Comparison of ENCODE assay signal across 8 cellular contexts in the genomic region with DNA sequence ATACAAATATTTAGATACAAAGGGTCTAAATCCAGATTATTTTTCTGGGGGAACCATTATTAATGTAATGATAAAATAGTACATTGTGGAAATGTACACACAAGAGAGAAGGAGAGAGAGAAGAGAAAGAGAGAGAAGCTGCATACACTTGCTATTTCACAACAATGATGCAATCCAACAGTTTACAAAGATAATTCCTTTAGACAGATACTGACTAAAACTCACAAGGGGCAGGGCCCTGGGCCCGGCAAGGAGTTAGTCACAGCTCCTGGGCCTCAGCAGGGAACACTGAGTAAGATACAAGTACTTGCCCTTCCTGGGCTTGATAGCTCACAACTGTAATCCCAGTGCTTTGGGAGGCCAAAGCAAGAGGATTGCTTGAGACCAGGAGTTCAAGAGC. TPM values are rescaled to one million over a fixed set of nuclear protein-coding genes. Genes with fewer than 3 reads are reported as not detected.
DNase-seq lines count a peak whose midpoint lies in the region; ATAC-seq, FAIRE-seq and TF ChIP-seq lines count a peak whose summit lies in the region.
"Not testable (repeated sequence)": the region's sequence is repeated elsewhere in the genome, so short reads cannot be mapped to it uniquely, and the experiment has no call there.

No MANE protein-coding gene starts in this region.

- intact Hi-C loops in A673 (cut with micrococcal nuclease; ENCODE audit: unreplicated experiment), result loop anchor here (5.0 kb wide), 1 partner anchor 202 kb away; no protein-coding TSS in a partner anchor
- intact Hi-C loops in K562 (cut with micrococcal nuclease); sciatic nerve (cut with DNase I): not testable (repeated sequence)

- H3K9me1 ChIP-seq in K562 (ENCODE audit: control insufficient read depth, insufficient read depth, low read length), result not testable (repeated sequence)

- not testable (repeated sequence) for H3K4me2 ChIP-seq in K562 (ENCODE audit: insufficient read depth, low read length)

- in situ Hi-C loops in K562 (cut with MboI), result not testable (repeated sequence)

- H3K9ac ChIP-seq in K562 (ENCODE audit: insufficient read depth in 1 of 2, low read depth in 2 of 2, low read length in 2 of 2), result not testable (repeated sequence)

- FAIRE-seq in K562 (lab: Jason Lieb, UNC), result not testable (repeated sequence)

- ATAC-seq in K562, result peak; percentile 88
- peak; percentile 73 for ATAC-seq in sciatic nerve

- H4K20me1 ChIP-seq in K562 (replicated peaks; ENCODE audit: control insufficient read depth, insufficient read depth, low read length), result not testable (repeated sequence)

- H3K36me3 ChIP-seq in A673 (ENCODE audit: insufficient read depth, low read length, poor library complexity, severe bottlenecking); K562 (ENCODE audit: control insufficient read depth, insufficient read depth, low read length); kidney epithelial cell (ENCODE audit: control insufficient read depth, insufficient read depth, low read length): not testable (repeated sequence)

- peak; percentile 44; the same call in 1 of the 2 replicates for TF ChIP-seq EP300 in K562 (IDR thresholded peaks at IDR 0.05; ENCODE audit: low read length)

- TF ChIP-seq POLR2A in K562 (conservative IDR thresholded peaks at IDR 0.05), result not testable (repeated sequence)

- CTCF ChIA-PET in A673 (lab: Charles Lee); K562 (lab: Yijun Ruan, JAX; ENCODE audit: low intra/inter-chr PET ratio): not testable (repeated sequence)

- not testable (repeated sequence) for H3K4me1 ChIP-seq in A673 (ENCODE audit: insufficient read depth, low read length, poor library complexity, severe bottlenecking); K562 (replicated peaks in 1 of 2; ENCODE audit: control insufficient read depth in 2 of 2, insufficient read depth in 2 of 2, low read length in 2 of 2)

- TF ChIP-seq CTCF in A673 (conservative IDR thresholded peaks at IDR 0.05; ENCODE audit: low read depth, low read length); K562 (IDR thresholded peaks at IDR 0.05 in 2 of 3, conservative IDR thresholded peaks at IDR 0.05 in 1 of 3; ENCODE audit: insufficient read depth in 2 of 3, low read depth in 1 of 3, low read length in 3 of 3); fibroblast of the aortic adventitia (IDR thresholded peaks at IDR 0.05; ENCODE audit: insufficient read depth, low read length); kidney epithelial cell (IDR thresholded peaks at IDR 0.05; ENCODE audit: insufficient read depth, low read length, poor library complexity, severe bottlenecking): not testable (repeated sequence)

- H3K27ac ChIP-seq in A673 (ENCODE audit: low read depth, low read length, poor library complexity, severe bottlenecking); K562 (ENCODE audit: extremely low read depth, low read depth, low read length): not testable (repeated sequence)

- H3K4me3 ChIP-seq in A673 (ENCODE audit: low read depth, low read length, poor library complexity, severe bottlenecking); K562; fibroblast of the aortic adventitia (ENCODE audit: low read depth, low read length); kidney epithelial cell (ENCODE audit: low read depth, low read length): not testable (repeated sequence)

- WGBS in K562 (ENCODE audit: insufficient coverage, low coverage, missing lambda C conversion rate), result 0% methylated on average over 1 of the region's 1 CpG

- not testable (repeated sequence) for H2AFZ ChIP-seq in K562 (ENCODE audit: low read depth, low read length)

- H3K9me3 ChIP-seq in A673 (ENCODE audit: low read depth, low read length, poor library complexity, severe bottlenecking); K562 (replicated peaks; ENCODE audit: control insufficient read depth, insufficient read depth, low read depth, low read length): not testable (repeated sequence)

- H3K27me3 ChIP-seq in A673 (replicated peaks; ENCODE audit: insufficient read depth, low read depth, low read length, poor library complexity); K562 (ENCODE audit: control insufficient read depth in 2 of 2, insufficient read depth in 2 of 2, low read length in 2 of 2); kidney epithelial cell (ENCODE audit: control insufficient read depth, insufficient read depth, low read length): not testable (repeated sequence)

- 0 out of 4 replicates have a peak, but pooled peaks of 1 of the 2 experiments have one; percentile 8 for TF ChIP-seq RAD21 in K562 (CRISPR knock-in tag; conservative IDR thresholded peaks at IDR 0.05 in 1 of 2, IDR thresholded peaks at IDR 0.05 in 1 of 2)

- not testable (repeated sequence) for H3K79me2 ChIP-seq in K562 (ENCODE audit: control insufficient read depth, insufficient read depth, low read length)

- POLR2A ChIA-PET in A673 (lab: Charles Lee; ENCODE audit: low non-redundant PET); K562 (lab: Yijun Ruan, JAX): not testable (repeated sequence)

- DNase-seq in A673 (ENCODE audit: low spot score) (peak; percentile 40), GM04503 (ENCODE audit: low read depth) (peak; percentile 59), M059J (ENCODE audit: low read depth) (peak; percentile 46), RPMI7951 (ENCODE audit: low read depth) (peak; percentile 27), K562 (ENCODE audit: extremely low read depth in 1 of 4, low spot score in 3 of 4) (peak in 2 of 4 experiments; percentile 6 to 24), fibroblast of the aortic adventitia (ENCODE audit: low read depth) (peak; percentile 92), kidney epithelial cell (ENCODE audit: low read depth) (peak; percentile 23)
- not testable (repeated sequence) for DNase-seq in sciatic nerve (ENCODE audit: low spot score)

- BruUV-seq in A673 (replicated peaks; lab: Mats Ljungman, UMichigan); K562 (replicated peaks; lab: Mats Ljungman, UMichigan): not testable (repeated sequence)

TF ChIP-seq in K562, 482 proteins besides CTCF, POLR2A, EP300 and RAD21 (continues in another document):
- TF ChIP-seq FOXA3 (CRISPR knock-in tag; conservative IDR thresholded peaks at IDR 0.05 in 1 of 2, IDR thresholded peaks at IDR 0.05 in 1 of 2) (0 out of 4 replicates have a peak, but pooled peaks of 1 of the 2 experiments have one; percentile 14), SMARCA4 (IDR thresholded peaks at IDR 0.05) (peak; percentile 48; the same call in 1 of the 2 replicates), FOSL1 (tag; conservative IDR thresholded peaks at IDR 0.05) (peak; percentile 56)
- TF ChIP-seq, protein P1, sequence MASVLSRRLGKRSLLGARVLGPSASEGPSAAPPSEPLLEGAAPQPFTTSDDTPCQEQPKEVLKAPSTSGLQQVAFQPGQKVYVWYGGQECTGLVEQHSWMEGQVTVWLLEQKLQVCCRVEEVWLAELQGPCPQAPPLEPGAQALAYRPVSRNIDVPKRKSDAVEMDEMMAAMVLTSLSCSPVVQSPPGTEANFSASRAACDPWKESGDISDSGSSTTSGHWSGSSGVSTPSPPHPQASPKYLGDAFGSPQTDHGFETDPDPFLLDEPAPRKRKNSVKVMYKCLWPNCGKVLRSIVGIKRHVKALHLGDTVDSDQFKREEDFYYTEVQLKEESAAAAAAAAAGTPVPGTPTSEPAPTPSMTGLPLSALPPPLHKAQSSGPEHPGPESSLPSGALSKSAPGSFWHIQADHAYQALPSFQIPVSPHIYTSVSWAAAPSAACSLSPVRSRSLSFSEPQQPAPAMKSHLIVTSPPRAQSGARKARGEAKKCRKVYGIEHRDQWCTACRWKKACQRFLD (CRISPR knock-in tag; IDR thresholded peaks at IDR 0.05), result 0 out of 2 replicates have a peak, but pooled peaks have one; percentile 20
- TF ChIP-seq, protein P2, sequence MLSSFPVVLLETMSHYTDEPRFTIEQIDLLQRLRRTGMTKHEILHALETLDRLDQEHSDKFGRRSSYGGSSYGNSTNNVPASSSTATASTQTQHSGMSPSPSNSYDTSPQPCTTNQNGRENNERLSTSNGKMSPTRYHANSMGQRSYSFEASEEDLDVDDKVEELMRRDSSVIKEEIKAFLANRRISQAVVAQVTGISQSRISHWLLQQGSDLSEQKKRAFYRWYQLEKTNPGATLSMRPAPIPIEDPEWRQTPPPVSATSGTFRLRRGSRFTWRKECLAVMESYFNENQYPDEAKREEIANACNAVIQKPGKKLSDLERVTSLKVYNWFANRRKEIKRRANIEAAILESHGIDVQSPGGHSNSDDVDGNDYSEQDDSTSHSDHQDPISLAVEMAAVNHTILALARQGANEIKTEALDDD (IDR thresholded peaks at IDR 0.05), result peak; percentile 45; the same call in 1 of the 2 replicates

RNA-seq across cellular contexts. Expression of a gene that starts 44.5 kb away (rescaled TPM):
- 15.9 and 18.1 TPM in 2 replicates for total RNA-seq in A673 (2021)
- 2.2 and 4.2 TPM in 2 replicates for total RNA-seq in M059J (2014; rRNA removed; shearing (Covaris generic))
- total RNA-seq in RPMI7951 (2014; rRNA removed; shearing (Covaris generic)), result 9.9 and 12.6 TPM in 2 replicates
- 4.2 and 12.8 TPM in 2 replicates for total RNA-seq in K562 (2011; cell fraction: chromatin; rRNA removed; ENCODE audit: low replicate concordance)
- 1.8 and 3.4 TPM in 2 replicates for total RNA-seq in K562 (2011; cell fraction: nucleolus; rRNA removed)
- total RNA-seq in K562 (2011; cell fraction: nucleoplasm; rRNA removed), result 3.9 and 6.0 TPM in 2 replicates
- total RNA-seq in K562 (2014; rRNA removed), result 5.3 and 6.4 TPM in 2 replicates
- 7.1 and 8.3 TPM in 2 replicates for total RNA-seq in K562 (2014; rRNA removed; fragmentation: Illumina TruSeq; extraction: Trizol)
- 6.7 and 7.5 TPM in 2 replicates for total RNA-seq in K562 (2015; rRNA removed; fragmentation: Illumina TruSeq; extraction: Trizol)
- 3.6 and 6.2 TPM in 2 replicates for total RNA-seq in K562 (2021)
- 4.8 and 10.0 TPM in 2 replicates for polyA plus RNA-seq in K562 (2011; rRNA removed)
- 1.5 and 2.3 TPM in 2 replicates for polyA plus RNA-seq in K562 (2011; cell fraction: cytosol; rRNA removed)
- polyA plus RNA-seq in K562 (2011; cell fraction: nucleus; rRNA removed), result 4.6 and 4.7 TPM in 2 replicates
- 5.4 and 6.5 TPM in 2 replicates for polyA plus RNA-seq in K562 (2012)
- polyA plus RNA-seq in K562 (2014; fragmentation: Illumina TruSeq; extraction: Trizol), result 8.7 and 10.3 TPM in 2 replicates
- polyA plus RNA-seq in K562 (2014; fragmentation: Nextera tagmentation; extraction: Ambion mirVana), result 10 to 100 TPM in 1 of 2 experiments, 1 to 10 TPM in 1; 9.3 to 11.0 TPM
- 6.4 and 9.9 TPM in 2 replicates for polyA plus RNA-seq in K562 (2014; rRNA removed)
- 4.1 and 9.6 TPM in 2 replicates for polyA minus RNA-seq in K562 (2011; rRNA and poly(A)+ RNA removed)
- 3.3 and 3.6 TPM in 2 replicates for polyA minus RNA-seq in K562 (2011; cell fraction: cytosol; rRNA and poly(A)+ RNA removed)
- 1.2 and 1.4 TPM in 2 replicates for polyA minus RNA-seq in K562 (2011; cell fraction: nucleus; rRNA and poly(A)+ RNA removed)
- 12.3 and 33.9 TPM in 2 replicates for total RNA-seq in fibroblast of the aortic adventitia (ENCODE audit: low replicate concordance)
- total RNA-seq in kidney epithelial cell, result 9.4 and 9.9 TPM in 2 replicates
- 28.2 TPM for total RNA-seq in sciatic nerve
